8 cellular contexts compared by ENCODE assay signal in genomic region chr16:81447383-81448101, GRCh38. TPM values are rescaled to one million over a fixed set of nuclear protein-coding genes. Genes with fewer than 3 reads are reported as not detected.
DNase-seq lines count a peak whose midpoint lies in the region; ATAC-seq and TF ChIP-seq lines count a peak whose summit lies in the region.

No MANE protein-coding gene starts in this region.

- no CpG with 5 or more reads among the region's 17 CpGs for WGBS in H9 (ENCODE audit: extremely low coverage, insufficient read length, low lambda C conversion rate)
- 35 to 39% methylated on average over 17 of the region's 17 CpGs for WGBS in esophagus, 2 donors

- H3K9me3 Mint-ChIP-seq in H9, result no peaks in the 10 kb centered on the region

- intact Hi-C loops in PC-3 (cut with micrococcal nuclease), result loop anchor here (2.0 to 5.0 kb wide), 4 partner anchors 43 to 150 kb away; no protein-coding TSS in a partner anchor

- H3K36me3 ChIP-seq in PC-3 (ENCODE audit: low read depth, low read length) (no peaks in the 10 kb centered on the region; the same call in 1 of the 2 replicates), esophagus (ENCODE audit: control insufficient read depth in 2 of 2, insufficient read depth in 2 of 2, low read length in 1 of 2) (peaks cover 0 to 2% of the 10 kb centered on the region in 2 donors), parathyroid adenoma (ENCODE audit: control insufficient read depth, insufficient read depth, low read length) (no peaks in the 10 kb centered on the region)

- H3K9ac ChIP-seq in H9 (ENCODE audit: extremely low read depth, insufficient read length, low read length) (no peak overlapping the region), PC-3 (ENCODE audit: low read length) (peak overlapping the region; percentile 93), parathyroid adenoma (no peak overlapping the region)

- H3T11ph ChIP-seq in H9 (ENCODE audit: low read length), result no peak overlapping the region

- TSS peak; percentile 60 for BruUV-seq in PC-3 (replicated peaks; lab: Mats Ljungman, UMichigan)

- H3K23ac ChIP-seq in H9 (ENCODE audit: insufficient read length, low read depth, low read length), result no peak overlapping the region

- no peak overlapping the region for H3K18ac ChIP-seq in H9 (ENCODE audit: insufficient read length, low read depth, low read length)

- TF ChIP-seq CTCF in H9 (conservative IDR thresholded peaks at IDR 0.05) (0 out of 3 replicates have a peak, but pooled peaks have one; percentile 24), PC-3 (conservative IDR thresholded peaks at IDR 0.05; ENCODE audit: low read depth, low read length) (no peak), parathyroid adenoma (IDR thresholded peaks at IDR 0.05) (no peak)

- peaks cover 13% of the 10 kb centered on the region for H3K23me2 ChIP-seq in H9 (ENCODE audit: insufficient read length, low read depth, low read length, poor library complexity, severe bottlenecking)

- H3K27ac ChIP-seq in H9 (ENCODE audit: insufficient read length, low read depth, low read length), result no peak overlapping the region
- peak overlapping the region; percentile 83 for H3K27ac ChIP-seq in PC-3 (ENCODE audit: low read length)
- H3K27ac ChIP-seq in esophagus (ENCODE audit: low read depth in 2 of 2, low read length in 1 of 2), result peak overlapping the region; percentile 96 to 97
- H3K27ac ChIP-seq in parathyroid adenoma, result peak overlapping the region; percentile 2

- H3K4me2 ChIP-seq in H9 (ENCODE audit: insufficient read depth, insufficient read length, low read length), result peak overlapping the region; percentile 72
- H3K4me2 ChIP-seq in PC-3 (ENCODE audit: low read length), result peak overlapping the region; percentile 90
- H3K4me2 ChIP-seq in parathyroid adenoma (ENCODE audit: low read length), result no peak overlapping the region

- H3K4ac ChIP-seq in H9 (ENCODE audit: low read depth, low read length), result no peak overlapping the region

- POLR2A ChIA-PET in PC-3 (lab: Charles Lee; ENCODE audit: unreplicated experiment), result no interaction called here

- H3K79me2 ChIP-seq in H9 (ENCODE audit: insufficient read depth, low read length) (peaks cover 51% of the 10 kb centered on the region; the same call in 1 of the 2 replicates), PC-3 (ENCODE audit: low read length) (peaks cover 75% of the 10 kb centered on the region), parathyroid adenoma (peaks cover 9% of the 10 kb centered on the region)

- CTCF ChIA-PET in PC-3 (lab: Charles Lee), result no interaction called here

- no peak overlapping the region for H4K91ac ChIP-seq in H9 (ENCODE audit: insufficient read length, low read depth, low read length)

- no peak overlapping the region for H2AFZ ChIP-seq in H9 (ENCODE audit: low read length)
- H2AFZ ChIP-seq in PC-3 (ENCODE audit: low read length), result no peak overlapping the region
- H2AFZ ChIP-seq in parathyroid adenoma, result no peak overlapping the region

- H2BK5ac ChIP-seq in H9 (ENCODE audit: insufficient read length, low read length), result no peak overlapping the region

- H2AK5ac ChIP-seq in H9 (ENCODE audit: insufficient read length, low read length), result no peak overlapping the region

- H2BK120ac ChIP-seq in H9 (ENCODE audit: low read depth, low read length, poor library complexity, severe bottlenecking), result no peak overlapping the region

- H3K36me3 Mint-ChIP-seq in H9 (ENCODE audit: insufficient read depth in 1 of 3, low read depth in 3 of 3), result peaks cover 0 to 12% (median 8%) of the 10 kb centered on the region in 3 experiments; a peak in 3 of 7 replicates

- peak overlapping the region; percentile 98 for H3K4me3 ChIP-seq in PC-3 (ENCODE audit: low read length)
- H3K4me3 ChIP-seq in esophagus (ENCODE audit: low read depth in 1 of 2, low read length in 2 of 2), result peak overlapping the region; percentile 77 to 90
- no peak overlapping the region for H3K4me3 ChIP-seq in parathyroid adenoma (ENCODE audit: low read depth, low read length)

- peak overlapping the region; percentile 76 to 87 for H3K4me3 Mint-ChIP-seq in H9

- H4K8ac ChIP-seq in H9 (replicated peaks; ENCODE audit: insufficient read length, low read depth, low read length), result no peak overlapping the region

- H3K14ac ChIP-seq in H9 (ENCODE audit: insufficient read depth, low read length), result no peak overlapping the region

- DNase-seq in H9, result no peak
- DNase-seq in PC-3, result peak; percentile 44
- no peak for DNase-seq in NCI-H226
- no peak for DNase-seq in stimulated activated CD4-positive, alpha-beta T cell treated with anti-CD3 and anti-CD28 coated beads, Interleukin-15, amount 100 ng/mL, for 24 hours

- H3K4me1 Mint-ChIP-seq in H9, result peaks cover 68 to 69% of the 10 kb centered on the region in 2 experiments

- H3K27me3 Mint-ChIP-seq in H9 (ENCODE audit: low read depth), result peaks cover 14% of the 10 kb centered on the region

- no peak overlapping the region for H2BK20ac ChIP-seq in H9 (ENCODE audit: low read depth, low read length, poor library complexity, severe bottlenecking)

- peaks cover 10% of the 10 kb centered on the region; the same call in 1 of the 2 replicates for H3K4me1 ChIP-seq in H9 (ENCODE audit: insufficient read depth, low read length)
- peaks cover 33% of the 10 kb centered on the region for H3K4me1 ChIP-seq in PC-3 (ENCODE audit: insufficient read depth, low read length)
- peaks cover 5 to 28% of the 10 kb centered on the region in 2 donors for H3K4me1 ChIP-seq in esophagus (ENCODE audit: control insufficient read depth in 2 of 2, insufficient read depth in 2 of 2, low read length in 1 of 2)
- no peaks in the 10 kb centered on the region for H3K4me1 ChIP-seq in parathyroid adenoma

- peak overlapping the region; percentile 11 to 84 (median 53); a peak in 5 of 7 replicates for H3K27ac Mint-ChIP-seq in H9

- H3K56ac ChIP-seq in H9 (ENCODE audit: insufficient read length, low read depth, low read length), result no peak overlapping the region

- ATAC-seq in PC-3, result peak; percentile 7
- no peak for ATAC-seq in HG03354 (IDR thresholded peaks at IDR 0.05; ENCODE audit: poor library complexity, severe bottlenecking, unreplicated experiment)
- ATAC-seq in HG02610 (IDR thresholded peaks at IDR 0.05; ENCODE audit: unreplicated experiment), result no peak

- peaks cover 4% of the 10 kb centered on the region; the same call in 1 of the 2 replicates for H3K27me3 ChIP-seq in H9 (ENCODE audit: insufficient read depth, low read length)
- H3K27me3 ChIP-seq in PC-3 (ENCODE audit: low read length), result no peaks in the 10 kb centered on the region
- no peaks in the 10 kb centered on the region for H3K27me3 ChIP-seq in esophagus (ENCODE audit: control insufficient read depth in 1 of 2, insufficient read depth in 2 of 2, low read length in 2 of 2)
- no peaks in the 10 kb centered on the region for H3K27me3 ChIP-seq in parathyroid adenoma (ENCODE audit: control insufficient read depth, insufficient read depth, low read length)

- peaks cover 5% of the 10 kb centered on the region for H3K79me1 ChIP-seq in H9 (ENCODE audit: insufficient read depth, low read depth, low read length, poor library complexity, severe bottlenecking)

- peaks cover 5% of the 10 kb centered on the region for H3F3A ChIP-seq in PC-3 (ENCODE audit: low read length, unreplicated experiment)

- H3K9me2 ChIP-seq in PC-3 (replicated peaks; ENCODE audit: low read length), result no peaks in the 10 kb centered on the region

- no peak overlapping the region for H4K5ac ChIP-seq in H9 (ENCODE audit: insufficient read length, low read depth, low read length)

- no peak overlapping the region for H2BK15ac ChIP-seq in H9 (ENCODE audit: low read depth, low read length)

- H3K9me3 ChIP-seq in H9 (ENCODE audit: control insufficient read depth, low read depth, low read length) (no peaks in the 10 kb centered on the region), PC-3 (ENCODE audit: low read length) (no peaks in the 10 kb centered on the region), esophagus (ENCODE audit: control insufficient read depth in 2 of 2, insufficient read depth in 1 of 2, low read depth in 1 of 2, low read length in 1 of 2) (no peaks in the 10 kb centered on the region), parathyroid adenoma (ENCODE audit: control insufficient read depth, low read length) (no peaks in the 10 kb centered on the region)

- H2BK12ac ChIP-seq in H9 (ENCODE audit: insufficient read length, low read depth, low read length), result no peak overlapping the region

- H4K20me1 ChIP-seq in H9 (ENCODE audit: control insufficient read depth, insufficient read depth, insufficient read length) (no peaks in the 10 kb centered on the region), PC-3 (ENCODE audit: low read length) (peaks cover 47% of the 10 kb centered on the region)

RNA-seq across cellular contexts. Expression of gene CMIP, which starts 2.9 kb away (rescaled TPM):
- total RNA-seq in H9 (2021), result 48.2 and 49.7 TPM in 2 replicates
- 25.7 and 43.7 TPM in 2 replicates for total RNA-seq in PC-3 (2014; rRNA removed)
- 10 to 100 TPM; 16.9 to 19.3 TPM for polyA plus RNA-seq in esophagus
